In the genomic region with DNA sequence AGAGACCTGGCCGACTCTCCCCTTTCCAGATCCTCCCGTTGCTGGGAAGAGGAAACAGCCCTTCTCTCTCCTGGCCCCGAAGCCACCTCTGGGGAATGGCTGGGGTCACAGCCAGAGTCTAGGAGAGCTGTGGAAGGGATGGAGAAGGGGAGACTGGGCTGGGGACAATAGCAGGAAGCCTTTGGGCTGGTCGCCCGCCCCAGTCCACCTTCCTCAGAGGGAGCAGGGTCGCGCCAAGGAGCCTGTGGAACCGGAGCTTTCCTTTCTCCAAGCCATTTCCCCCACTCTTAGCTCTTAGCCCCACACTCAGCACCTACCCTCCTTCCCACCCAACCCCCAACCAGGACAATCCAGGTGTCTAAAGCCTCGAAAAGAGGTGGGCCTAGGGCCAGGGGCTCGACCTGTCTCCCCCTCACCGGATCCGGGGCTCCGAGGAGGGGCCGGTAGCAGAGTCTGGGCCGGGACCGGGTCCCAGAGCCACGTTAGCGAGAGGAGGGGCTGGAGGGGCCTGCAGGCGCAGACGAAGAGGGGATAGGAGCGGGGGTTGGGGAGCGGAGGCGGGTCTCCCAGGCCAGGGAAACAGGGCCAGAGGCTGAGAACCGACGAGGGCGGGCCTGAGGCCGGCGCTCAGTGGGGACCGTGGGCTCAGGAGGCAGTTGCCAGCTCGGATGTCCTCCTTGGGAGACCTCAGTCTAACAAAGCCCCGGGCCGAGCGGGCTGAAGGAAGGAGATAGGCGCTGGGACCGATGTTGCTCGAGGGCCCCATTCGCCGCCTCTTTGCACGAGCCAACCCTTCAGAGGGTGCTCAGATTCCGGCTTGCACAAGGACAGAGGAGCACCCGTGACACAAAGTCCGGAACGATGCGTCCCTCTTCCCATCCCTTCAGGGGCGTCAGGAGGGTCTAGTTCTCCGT, we compare ENCODE assay signal across 8 cellular contexts. TPM values are rescaled to one million over a fixed set of nuclear protein-coding genes. Genes with fewer than 3 reads are reported as not detected.
DNase-seq lines count a peak whose midpoint lies in the region; ATAC-seq and TF ChIP-seq lines count a peak whose summit lies in the region.

No MANE protein-coding gene starts in this region.

- H3K27me3 ChIP-seq in HAP-1 (ENCODE audit: low read depth) = no peaks in the 10 kb centered on the region
- no peaks in the 10 kb centered on the region for H3K27me3 ChIP-seq in WERI-Rb-1 (ENCODE audit: insufficient read depth, low read depth, severe bottlenecking)
- H3K27me3 ChIP-seq in fibroblast of lung (ENCODE audit: control insufficient read depth, insufficient read depth, low read length) = peaks cover 3% of the 10 kb centered on the region
- H3K27me3 ChIP-seq in neural cell (ENCODE audit: insufficient read depth, low read depth, low read length) = no peaks in the 10 kb centered on the region

- H4K20me1 ChIP-seq in fibroblast of lung (ENCODE audit: control insufficient read depth, extremely low read depth, insufficient read depth, low read length) = no peaks in the 10 kb centered on the region
- H4K20me1 ChIP-seq in neural cell (ENCODE audit: insufficient read depth) = peaks cover 7% of the 10 kb centered on the region

- H3K4me2 ChIP-seq in fibroblast of lung (ENCODE audit: extremely low read depth, insufficient read depth, low read length) (peak overlapping the region; percentile 97), neural cell (ENCODE audit: low read length) (peak overlapping the region; percentile 87)

- no peaks in the 10 kb centered on the region for H3K79me2 ChIP-seq in fibroblast of lung (ENCODE audit: control insufficient read depth, insufficient read depth, low read length)
- H3K79me2 ChIP-seq in neural cell (replicated peaks; ENCODE audit: insufficient read depth, low read length) = peaks cover 41% of the 10 kb centered on the region

- no peak for DNase-seq in HAP-1 (ENCODE audit: low spot score in 2 of 2)
- DNase-seq in WERI-Rb-1 = peak; percentile 67
- DNase-seq in fibroblast of lung (ENCODE audit: low read depth in 2 of 2) = peak; percentile 4 to 15
- no peak for DNase-seq in dedifferentiated amniotic fluid mesenchymal stem cell (ENCODE audit: extremely low spot score)
- no peak for DNase-seq in NAMALWA (ENCODE audit: low spot score)

- no peaks in the 10 kb centered on the region for H3F3A ChIP-seq in neural cell (ENCODE audit: insufficient read depth, low read length, poor library complexity, severe bottlenecking)

- no peak for TF ChIP-seq EP300 in neural cell (conservative IDR thresholded peaks at IDR 0.05; ENCODE audit: poor library complexity, severe bottlenecking)

- TF ChIP-seq CTCF in WERI-Rb-1 (IDR thresholded peaks at IDR 0.05; ENCODE audit: low read depth, low read length) = no peak
- TF ChIP-seq CTCF in fibroblast of lung (conservative IDR thresholded peaks at IDR 0.05 in 1 of 2, IDR thresholded peaks at IDR 0.05 in 1 of 2; ENCODE audit: low read depth in 1 of 2, low read length in 2 of 2) = no peak
- TF ChIP-seq CTCF in neural cell (IDR thresholded peaks at IDR 0.05; ENCODE audit: poor library complexity, severe bottlenecking) = no peak

- no peaks in the 10 kb centered on the region for H3K36me3 ChIP-seq in HAP-1 (replicated peaks)
- H3K36me3 ChIP-seq in WERI-Rb-1 = peaks cover 40% of the 10 kb centered on the region
- no peaks in the 10 kb centered on the region for H3K36me3 ChIP-seq in fibroblast of lung (ENCODE audit: control insufficient read depth, insufficient read depth, low read length)
- no peaks in the 10 kb centered on the region for H3K36me3 ChIP-seq in neural cell (ENCODE audit: insufficient read depth, low read length)

- H3K9me3 ChIP-seq in HAP-1 (no peaks in the 10 kb centered on the region), WERI-Rb-1 (ENCODE audit: severe bottlenecking) (no peaks in the 10 kb centered on the region), fibroblast of lung (ENCODE audit: control insufficient read depth, insufficient read depth, low read depth, low read length) (no peaks in the 10 kb centered on the region), neural cell (ENCODE audit: low read length) (no peaks in the 10 kb centered on the region)

- H3K27ac ChIP-seq in WERI-Rb-1 (peak overlapping the region; percentile 86), fibroblast of lung (ENCODE audit: insufficient read depth, low read length) (no peak overlapping the region), neural cell (ENCODE audit: low read length) (peak overlapping the region; percentile 87)

- in situ Hi-C loops in HAP-1 (cut with MboI; ENCODE audit: low sequenced_read_pairs) = no loop called here

- peak overlapping the region; percentile 78 for H2AFZ ChIP-seq in fibroblast of lung (ENCODE audit: low read length)
- H2AFZ ChIP-seq in neural cell (ENCODE audit: low read depth, low read length) = peak overlapping the region; percentile 51

- TF ChIP-seq RAD21 in neural cell (conservative IDR thresholded peaks at IDR 0.05) = no peak

- H3K9me2 ChIP-seq in neural cell (ENCODE audit: insufficient read depth, low read length) = no peaks in the 10 kb centered on the region

- H3K4me1 ChIP-seq in HAP-1 (peaks cover 7% of the 10 kb centered on the region), fibroblast of lung (ENCODE audit: control insufficient read depth, extremely low read depth, insufficient read depth, low read length) (peaks cover 10% of the 10 kb centered on the region)

- H3K9ac ChIP-seq in fibroblast of lung (ENCODE audit: insufficient read depth, low read length) (peak overlapping the region; percentile 23), neural cell (ENCODE audit: low read length) (peak overlapping the region; percentile 98)

- peak overlapping the region; percentile 64 for H3K4me3 ChIP-seq in HAP-1
- H3K4me3 ChIP-seq in WERI-Rb-1 (ENCODE audit: low read depth, low read length) = peak overlapping the region; percentile 73
- H3K4me3 ChIP-seq in fibroblast of lung (replicated peaks in 1 of 4; ENCODE audit: control extremely low read depth in 1 of 4, insufficient read depth in 1 of 4, low read depth in 3 of 4, low read length in 4 of 4) = peak overlapping the region; percentile 43 to 69 (median 60)
- peak overlapping the region; percentile 100 for H3K4me3 ChIP-seq in neural cell (ENCODE audit: low read length)

- ATAC-seq in GM19023 (IDR thresholded peaks at IDR 0.05; ENCODE audit: unreplicated experiment) (no peak), HG03175 (IDR thresholded peaks at IDR 0.05; ENCODE audit: unreplicated experiment) (no peak)

TF ChIP-seq in neural cell, 6 proteins besides CTCF, POLR2A, EP300 and RAD21:
- TF ChIP-seq MXI1 (conservative IDR thresholded peaks at IDR 0.05; ENCODE audit: poor library complexity, severe bottlenecking) (peak; percentile 21), REST (IDR thresholded peaks at IDR 0.05; ENCODE audit: borderline replicate concordance) (no peak)

RNA-seq across cellular contexts. Expression of gene SEMA6C, which starts 1.0 kb away (rescaled TPM):
- total RNA-seq in fibroblast of lung = 0.51 and 0.99 TPM in 2 replicates
- polyA plus RNA-seq in fibroblast of lung = 0.76 and 0.94 TPM in 2 replicates
- polyA plus RNA-seq in fibroblast of lung (2012) = 1.1 and 1.6 TPM in 2 replicates
- 3.0 and 3.2 TPM in 2 replicates for polyA minus RNA-seq in fibroblast of lung (ENCODE audit: low replicate concordance)
- 32.5 and 39.3 TPM in 2 replicates for polyA plus RNA-seq in neural cell
- polyA minus RNA-seq in neural cell = 38.7 and 40.2 TPM in 2 replicates

RNA-seq across cellular contexts. Expression of gene TNFAIP8L2, which starts 11.0 kb away (rescaled TPM):
- total RNA-seq in fibroblast of lung = not detected in 2 replicates
- polyA plus RNA-seq in fibroblast of lung (not detected in 2 replicates), neural cell (not detected in 2 replicates)
- 0.10 TPM in 1 of 2 replicates, not detected in the other for polyA plus RNA-seq in fibroblast of lung (2012)
- polyA minus RNA-seq in fibroblast of lung (ENCODE audit: low replicate concordance) (not detected in 2 replicates), neural cell (not detected in 2 replicates)

RNA-seq across cellular contexts. Expression of gene LYSMD1, which starts 20.3 kb away (rescaled TPM):
- total RNA-seq in fibroblast of lung = 8.2 and 9.7 TPM in 2 replicates
- polyA plus RNA-seq in fibroblast of lung = 3.6 and 4.6 TPM in 2 replicates
- polyA plus RNA-seq in fibroblast of lung (2012) = 3.8 and 5.0 TPM in 2 replicates
- polyA minus RNA-seq in fibroblast of lung (ENCODE audit: low replicate concordance) = 3.9 and 4.7 TPM in 2 replicates
- polyA plus RNA-seq in neural cell = 13.3 and 16.0 TPM in 2 replicates
- 33.6 and 34.4 TPM in 2 replicates for polyA minus RNA-seq in neural cell

RNA-seq across cellular contexts. Expression of gene SCNM1, which starts 20.5 kb away (rescaled TPM):
- 26.5 and 29.2 TPM in 2 replicates for total RNA-seq in fibroblast of lung
- polyA plus RNA-seq in fibroblast of lung (29.7 and 32.7 TPM in 2 replicates), neural cell (91.1 and 106 TPM in 2 replicates)
- 44.8 and 45.9 TPM in 2 replicates for polyA plus RNA-seq in fibroblast of lung (2012)
- polyA minus RNA-seq in fibroblast of lung (ENCODE audit: low replicate concordance) (8.7 and 28.3 TPM in 2 replicates), neural cell (26.3 and 27.7 TPM in 2 replicates)

RNA-seq across cellular contexts. Expression of gene TMOD4, which starts 30.4 kb away (rescaled TPM):
- total RNA-seq in fibroblast of lung = not detected in 2 replicates
- polyA plus RNA-seq in fibroblast of lung (0.41 and 0.53 TPM in 2 replicates), neural cell (not detected in 2 replicates)
- 0.37 TPM in 1 of 2 replicates, not detected in the other for polyA plus RNA-seq in fibroblast of lung (2012)
- polyA minus RNA-seq in fibroblast of lung (ENCODE audit: low replicate concordance) (not detected in 2 replicates), neural cell (not detected in 2 replicates)

Comparison
In these comparisons a context has a peak if more than half of its experiments do, and no peak if none do; other contexts are left out.
1. DNase-seq: peak in WERI-Rb-1 (single experiment) and fibroblast of lung (2 of 2); none in HAP-1 (0 of 2), dedifferentiated amniotic fluid mesenchymal stem cell (single experiment) and NAMALWA (single experiment).
2. RNA of gene SEMA6C, which starts 1.0 kb away (polyA plus RNA-seq): 32.5 to 39.3 TPM in neural cell; 0.76 to 1.6 TPM in fibroblast of lung; every median in the first group is over 10 times any median in the second.
3. Peak in every context shown above with its lines, with median percentiles within 50 percentile points of each other: H3K4me3 ChIP-seq.